19 cellular contexts compared by ENCODE assay signal in genomic region chr3:64627471-64628321, GRCh38.
DNase-seq lines count a peak whose midpoint lies in the region; ATAC-seq, FAIRE-seq and TF ChIP-seq lines count a peak whose summit lies in the region.
"Had no signal": no experiment of that assay in that cellular context is flagged by ENCODE, and none has a peak within 500 bp of the region (broad histone marks: within the 10 kb centered on the region; RNA-seq: fewer than 3 reads in every experiment).

No MANE protein-coding gene starts in this region.

- H2BK15ac ChIP-seq in mesendoderm (replicated peaks; ENCODE audit: low read depth) = no peak overlapping the region

- CTCF ChIA-PET in Caco-2 (lab: Charles Lee) = interaction anchor here (0.6 kb wide), 1 partner anchor 1877 kb away, joined by 3 read pairs; no protein-coding TSS in a partner anchor

- H3K4me1 Mint-ChIP-seq in Caco-2 (ENCODE audit: low read depth, unreplicated experiment) = peaks cover 31% of the 10 kb centered on the region
- H3K4me1 Mint-ChIP-seq: activated naive CD4-positive, alpha-beta T cell treated with anti-CD3 and anti-CD28 coated beads, Interleukin-2, amount 50 U/mL, for 24 hours had no signal

- FAIRE-seq in RCC 7860 (lab: Jason Lieb, UNC) = no peak
- FAIRE-seq: GM12878 had no signal

- H3K27ac Mint-ChIP-seq in Caco-2 (ENCODE audit: unreplicated experiment) = peak overlapping the region; percentile 51
- H3K27ac Mint-ChIP-seq: activated naive CD4-positive, alpha-beta T cell treated with anti-CD3 and anti-CD28 coated beads, Interleukin-2, amount 50 U/mL, for 24 hours had no signal

- no peak for TF ChIP-seq CTCF in Caco-2 (IDR thresholded peaks at IDR 0.05; ENCODE audit: insufficient read depth in 1 of 2, low read depth in 1 of 2, low read length in 1 of 2, severe bottlenecking in 1 of 2, unreplicated experiment in 1 of 2)

- no peak overlapping the region for H3K4ac ChIP-seq in mesendoderm (ENCODE audit: low read depth, low read length)

- intact Hi-C loops in Caco-2 (cut with micrococcal nuclease; ENCODE audit: unreplicated experiment) (loop anchor here (1.0 kb wide), 2 partner anchors 14 to 76 kb away; no protein-coding TSS in a partner anchor), Right ventricle myocardium inferior (cut with DNase I) (no loop called here)

- H3K4me3 Mint-ChIP-seq in Caco-2 (ENCODE audit: unreplicated experiment) = no peak overlapping the region
- H3K4me3 Mint-ChIP-seq: activated naive CD4-positive, alpha-beta T cell treated with anti-CD3 and anti-CD28 coated beads, Interleukin-2, amount 50 U/mL, for 24 hours had no signal

- no peak overlapping the region for H4K8ac ChIP-seq in mesendoderm (ENCODE audit: low read depth, low read length)

- DNase-seq in Caco-2 (peak; percentile 74 to 77), LoVo (ENCODE audit: low spot score) (peak; percentile 31), fibroblast of peridontal ligament (ENCODE audit: extremely low read depth) (peak; percentile 13), mesendoderm (peak; percentile 11), NCI-H1092 (lab: John Stamatoyannopoulos, UW) (no peak), Right ventricle myocardium inferior (ENCODE audit: missing footprints) (no peak), RCC 7860 (ENCODE audit: low spot score) (no peak)
- DNase-seq: activated T-cell treated with anti-CD3 and anti-CD28 coated beads, Interleukin-2, amount 50 U/mL, for 1 hour; foreskin fibroblast; NCI-H1694 treated with DMSO at 0.1 percent for 48 hours; NCI-H748 treated with DMSO at 0.1 percent for 48 hours; Peyer's patch; sigmoid colon; stimulated activated CD4-positive, alpha-beta T cell treated with anti-CD3 and anti-CD28 coated beads, Interleukin-4, amount 100 ng/mL, for 24 hours; stimulated activated CD8-positive, alpha-beta memory T cell treated with anti-CD3 and anti-CD28 coated beads, Interleukin-4, amount 100 ng/mL, for 48 hours had no signal

- H3K23ac ChIP-seq in mesendoderm (ENCODE audit: low read length) = no peak overlapping the region

- no peaks in the 10 kb centered on the region for H3K9me3 ChIP-seq in Caco-2
- H3K9me3 ChIP-seq: breast epithelium, Peyer's patch, sigmoid colon had no signal

- no peak overlapping the region for H3K27ac ChIP-seq in mesendoderm (ENCODE audit: low read depth, low read length)
- H3K27ac ChIP-seq: breast epithelium, Peyer's patch, sigmoid colon had no signal

- no peaks in the 10 kb centered on the region for H3K36me3 ChIP-seq in Caco-2 (ENCODE audit: control insufficient read depth, insufficient read depth, low read length)
- no peaks in the 10 kb centered on the region for H3K36me3 ChIP-seq in mesendoderm (ENCODE audit: control insufficient read depth, insufficient read depth, low read length)
- H3K36me3 ChIP-seq: breast epithelium had no signal

- no peak overlapping the region for H3K18ac ChIP-seq in mesendoderm (ENCODE audit: low read length)

- WGBS in mesendoderm (ENCODE audit: extremely low coverage, insufficient coverage, low lambda C conversion rate) = no CpG with 5 or more reads among the region's 7 CpGs

- H3K27me3 ChIP-seq in Caco-2 (replicated peaks; ENCODE audit: control insufficient read depth, insufficient read depth, low read length) (no peaks in the 10 kb centered on the region), mesendoderm (ENCODE audit: insufficient read depth, low read length, poor library complexity) (no peaks in the 10 kb centered on the region)
- H3K27me3 ChIP-seq: breast epithelium, Peyer's patch, sigmoid colon had no signal

- H3K79me1 ChIP-seq in mesendoderm (ENCODE audit: low read length) = no peaks in the 10 kb centered on the region

- H2AK5ac ChIP-seq in mesendoderm (ENCODE audit: low read length) = no peak overlapping the region

- no TSS peak for BruUV-seq in Caco-2 (replicated peaks; lab: Mats Ljungman, UMichigan)

- no peak overlapping the region for H3K56ac ChIP-seq in mesendoderm (ENCODE audit: low read length)

- POLR2A ChIA-PET in Caco-2 (lab: Charles Lee) = interaction anchor here (0.6 kb wide), 1 partner anchor 23 kb away, joined by 5 read pairs; no protein-coding TSS in a partner anchor

- H3K4me1 ChIP-seq in Caco-2 (peaks cover 40% of the 10 kb centered on the region), mesendoderm (ENCODE audit: control insufficient read depth, low read depth, low read length) (no peaks in the 10 kb centered on the region)
- H3K4me1 ChIP-seq: breast epithelium, Peyer's patch, sigmoid colon had no signal

- H3K27me3 Mint-ChIP-seq in Caco-2 (ENCODE audit: insufficient read depth, unreplicated experiment) = no peaks in the 10 kb centered on the region

- no peaks in the 10 kb centered on the region for H3K9me3 Mint-ChIP-seq in Caco-2 (ENCODE audit: unreplicated experiment)

- H3K9ac ChIP-seq in mesendoderm (ENCODE audit: low read length) = no peak overlapping the region

- H3K4me3 ChIP-seq in Caco-2 (ENCODE audit: low read depth, low read length) = no peak overlapping the region
- no peak overlapping the region for H3K4me3 ChIP-seq in mesendoderm (ENCODE audit: low read length)
- H3K4me3 ChIP-seq: breast epithelium, GM12878, Peyer's patch, sigmoid colon had no signal

- H3K36me3 Mint-ChIP-seq in Caco-2 (ENCODE audit: insufficient read depth, unreplicated experiment) = no peaks in the 10 kb centered on the region
- H3K36me3 Mint-ChIP-seq: activated naive CD4-positive, alpha-beta T cell treated with anti-CD3 and anti-CD28 coated beads, Interleukin-2, amount 50 U/mL, for 24 hours had no signal

- no peak overlapping the region for H3K4me2 ChIP-seq in mesendoderm (ENCODE audit: low read length)

- no peak for ATAC-seq in Right ventricle myocardium inferior
- ATAC-seq in HG02885 (IDR thresholded peaks at IDR 0.05; ENCODE audit: poor library complexity, unreplicated experiment) = no peak
- ATAC-seq: GM12878 had no signal

- no peak overlapping the region for H2BK5ac ChIP-seq in mesendoderm (ENCODE audit: low read length)

- H3K79me2 ChIP-seq in mesendoderm (ENCODE audit: control insufficient read depth, insufficient read depth, low read length) = no peaks in the 10 kb centered on the region

- no peak overlapping the region for H2BK120ac ChIP-seq in mesendoderm (ENCODE audit: low read depth, low read length)

- H4K5ac ChIP-seq in mesendoderm (ENCODE audit: low read length) = no peak overlapping the region

Comparison
In these comparisons a context has a peak if more than half of its experiments do, and no peak if none do; other contexts are left out.
1. DNase-seq: peak in Caco-2 (2 of 2), LoVo (single experiment), fibroblast of peridontal ligament (single experiment) and mesendoderm (single experiment); none in NCI-H1092 (single experiment), Right ventricle myocardium inferior (single experiment) and RCC 7860 (single experiment).